In the genomic region with DNA sequence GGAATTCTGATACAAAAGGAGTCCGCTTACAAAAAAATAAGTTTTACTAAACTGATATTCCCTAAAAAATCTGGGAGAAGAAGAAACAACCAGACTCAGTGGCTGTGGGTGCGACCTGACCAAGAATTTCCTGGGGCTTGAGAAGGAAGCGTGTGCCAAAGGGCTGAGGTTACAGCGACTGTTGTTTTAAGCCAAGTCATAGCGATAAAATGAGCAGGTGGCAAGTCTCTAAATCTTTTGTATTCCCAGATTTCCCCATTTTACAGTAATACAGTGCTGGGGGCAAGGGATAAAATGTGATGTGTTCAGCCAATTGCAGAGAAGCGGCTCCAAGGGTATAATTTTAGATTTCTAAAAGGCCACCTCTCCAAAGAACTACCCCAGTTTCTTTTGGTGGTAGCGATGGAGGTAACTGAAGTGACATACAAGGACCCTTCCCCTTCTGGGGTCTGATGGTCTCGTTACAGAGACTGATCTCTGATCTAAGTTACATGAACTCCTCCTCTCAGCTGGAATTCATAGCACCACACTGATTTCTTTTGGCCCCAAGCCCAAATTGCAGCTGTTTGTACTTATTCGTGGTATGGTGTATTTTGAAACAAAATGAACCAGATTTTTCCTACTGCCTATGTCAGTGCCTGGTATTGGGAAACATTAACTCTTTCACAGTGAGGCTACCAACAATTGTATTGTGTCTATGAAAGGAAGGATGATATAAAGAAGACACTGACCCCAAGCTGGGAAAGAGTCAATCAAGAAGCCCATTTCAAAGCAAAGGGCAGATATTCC, we compare ENCODE assay signal across 13 cellular contexts. TPM values are rescaled to one million over a fixed set of nuclear protein-coding genes. Genes with fewer than 3 reads are reported as not detected.
DNase-seq lines count a peak whose midpoint lies in the region; ATAC-seq, FAIRE-seq and TF ChIP-seq lines count a peak whose summit lies in the region.
"Had no signal": no experiment of that assay in that cellular context is flagged by ENCODE, and none has a peak within 500 bp of the region (broad histone marks: within the 10 kb centered on the region; RNA-seq: fewer than 3 reads in every experiment).

No MANE protein-coding gene starts in this region.

- H3K4me1 ChIP-seq in BLaER1 treated with 17β-estradiol and CSF1 and Interleukin-3, amounts not matched to agents 10 nM and 100 nM = peaks cover 37 to 52% (median 47%) of the 10 kb centered on the region in 10 experiments
- H3K4me1 ChIP-seq in ascending aorta (peaks cover 0 to 29% of the 10 kb centered on the region in 2 donors), heart right ventricle (peaks cover 0 to 33% (median 0%) of the 10 kb centered on the region in 9 donors), spleen (peaks cover 0 to 32% (median 5%) of the 10 kb centered on the region in 6 donors), small intestine (ENCODE audit: control insufficient read depth in 2 of 2, insufficient read depth in 1 of 2, low read depth in 1 of 2, low read length in 1 of 2) (no peaks in the 10 kb centered on the region)

- peak overlapping the region in 2 of 10 experiments; percentile 14 to 26; a peak in 5 of 20 replicates for H3K4me3 ChIP-seq in BLaER1 treated with 17β-estradiol and CSF1 and Interleukin-3, amounts not matched to agents 10 nM and 100 nM
- H3K4me3 ChIP-seq in ascending aorta (no peak overlapping the region), heart right ventricle (no peak overlapping the region), spleen (no peak overlapping the region), small intestine (ENCODE audit: low read depth in 1 of 2, low read length in 2 of 2) (no peak overlapping the region)

- peak overlapping the region in 8 of 11 experiments; percentile 65 to 87 (median 76); a peak in 17 of 22 replicates for H3K27ac ChIP-seq in BLaER1 treated with 17β-estradiol and CSF1 and Interleukin-3, amounts not matched to agents 10 nM and 100 nM
- H3K27ac ChIP-seq in ascending aorta (peak overlapping the region; percentile 54 to 67), heart right ventricle (peak overlapping the region in 8 of 10 donors; percentile 2 to 70 (median 44)), spleen (peak overlapping the region in 6 of 8 donors; percentile 25 to 43 (median 32)), small intestine (ENCODE audit: low read depth in 1 of 2, low read length in 1 of 2) (peak overlapping the region in 1 of 2 donors; percentile 48), RWPE1 (no peak overlapping the region)

- H3K4me2 ChIP-seq in BLaER1 treated with 17β-estradiol and CSF1 and Interleukin-3, amounts not matched to agents 10 nM and 100 nM = peak overlapping the region; percentile 43 to 89 (median 75); a peak in 21 of 22 replicates

- ATAC-seq in heart right ventricle (peak in 6 of 8 donors; percentile 40 to 73 (median 62)), HG02981 (IDR thresholded peaks at IDR 0.05; ENCODE audit: unreplicated experiment) (no peak)
- ATAC-seq: naive thymus-derived CD4-positive, alpha-beta T cell had no signal

- peaks cover 0 to 68% (median 0%) of the 10 kb centered on the region in 11 experiments; a peak in 4 of 22 replicates for H3K27me3 ChIP-seq in BLaER1 treated with 17β-estradiol and CSF1 and Interleukin-3, amounts not matched to agents 10 nM and 100 nM
- H3K27me3 ChIP-seq in ascending aorta = no peaks in the 10 kb centered on the region
- peaks cover 0 to 4% (median 0%) of the 10 kb centered on the region in 7 donors for H3K27me3 ChIP-seq in heart right ventricle
- no peaks in the 10 kb centered on the region for H3K27me3 ChIP-seq in spleen (replicated peaks in 1 of 7)
- H3K27me3 ChIP-seq in small intestine (ENCODE audit: control insufficient read depth in 2 of 2, insufficient read depth in 2 of 2, low read length in 2 of 2) = no peaks in the 10 kb centered on the region

- CTCF ChIA-PET in RWPE1 (lab: Yijun Ruan, JAX) = interaction anchor here (0.5 to 1.0 kb wide), 3 partner anchors 19 to 702 kb away, joined by 3 read pairs; no protein-coding TSS in a partner anchor

- H3K9me3 ChIP-seq in BLaER1 treated with 17β-estradiol and CSF1 and Interleukin-3, amounts not matched to agents 10 nM and 100 nM (replicated peaks in 1 of 11) = peaks cover 9 to 17% (median 13%) of the 10 kb centered on the region in 11 experiments; a peak in 19 of 22 replicates
- H3K9me3 ChIP-seq in ascending aorta (no peaks in the 10 kb centered on the region), heart right ventricle (no peaks in the 10 kb centered on the region), spleen (no peaks in the 10 kb centered on the region), small intestine (ENCODE audit: control insufficient read depth, low read depth) (no peaks in the 10 kb centered on the region)

- DNase-seq in ascending aorta (ENCODE audit: low spot score in 2 of 2) = peak in 1 of 2 donors; percentile 71
- peak in 1 of 2 donors; percentile 43 for DNase-seq in heart right ventricle
- no peak for DNase-seq in spleen
- no peak for DNase-seq in NCI-H1092 (lab: John Stamatoyannopoulos, UW)
- DNase-seq in small intestine = no peak
- no peak for DNase-seq in RWPE1 (ENCODE audit: low spot score)
- DNase-seq: Caco-2; naive thymus-derived CD4-positive, alpha-beta T cell; NCI-H187 treated with DMSO at 0.1 percent for 48 hours had no signal

- H3K36me3 ChIP-seq in BLaER1 treated with 17β-estradiol and CSF1 and Interleukin-3, amounts not matched to agents 10 nM and 100 nM = no peaks in the 10 kb centered on the region
- H3K36me3 ChIP-seq in ascending aorta (no peaks in the 10 kb centered on the region), heart right ventricle (no peaks in the 10 kb centered on the region), spleen (no peaks in the 10 kb centered on the region), small intestine (ENCODE audit: control insufficient read depth in 2 of 2, insufficient read depth in 2 of 2, low read length in 2 of 2) (no peaks in the 10 kb centered on the region)

- no peak for FAIRE-seq in small intestine (lab: Jason Lieb, UNC)

- TF ChIP-seq POLR2A in spleen (IDR thresholded peaks at IDR 0.05) = no peak

- H3K9ac ChIP-seq in BLaER1 treated with 17β-estradiol and CSF1 and Interleukin-3, amounts not matched to agents 10 nM and 100 nM = peak overlapping the region in 6 of 11 experiments; percentile 26 to 69 (median 58); a peak in 10 of 22 replicates

- no peaks in the 10 kb centered on the region for H4K20me1 ChIP-seq in BLaER1 treated with 17β-estradiol and CSF1 and Interleukin-3, amounts not matched to agents 10 nM and 100 nM

- POLR2A ChIA-PET in RWPE1 (lab: Yijun Ruan, JAX; ENCODE audit: low non-redundant PET) = no interaction called here

- 69 to 77% methylated on average over 9 of the region's 9 CpGs for WGBS in heart right ventricle, 2 donors
- 65 to 73% (median 67%) methylated on average over 9 of the region's 9 CpGs for WGBS in spleen, 5 donors
- WGBS in small intestine, 3 donors = 70 to 83% (median 75%) methylated on average over 9 of the region's 9 CpGs

- intact Hi-C loops in ascending aorta (cut with DNase I) = loop anchor here (5.0 kb wide), 1 partner anchor 41 kb away; the partner anchor contains the start of gene LPAR1
- intact Hi-C loops in heart right ventricle (cut with DNase I) = no loop called here
- intact Hi-C loops in spleen (cut with DNase I; ENCODE audit: low total_unique reads) = no loop called here

- no peak for TF ChIP-seq CTCF in ascending aorta (IDR thresholded peaks at IDR 0.05)
- TF ChIP-seq CTCF in heart right ventricle (IDR thresholded peaks at IDR 0.05) = no peak
- no peak for TF ChIP-seq CTCF in spleen (IDR thresholded peaks at IDR 0.05 in 8 of 11, conservative IDR thresholded peaks at IDR 0.05 in 3 of 11)
- no peak for TF ChIP-seq CTCF in RWPE1 (conservative IDR thresholded peaks at IDR 0.05; ENCODE audit: low read depth)

RNA-seq across cellular contexts. Expression of gene LPAR1, which starts 41.6 kb away (rescaled TPM):
- 35.4 TPM for total RNA-seq in ascending aorta
- 10 to 100 TPM in 3 of 10 donors, 1 to 10 TPM in 7; 4.0 to 16.6 (median 7.6) TPM for total RNA-seq in heart right ventricle
- 1 to 10 TPM; 7.3 to 9.6 TPM for polyA plus RNA-seq in heart right ventricle
- 10 to 100 TPM; 22.5 to 63.8 (median 35.7) TPM for total RNA-seq in spleen
- 10 to 100 TPM in 2 of 3 donors, 1 to 10 TPM in 1; 8.1 to 14.4 (median 12.9) TPM for polyA plus RNA-seq in spleen
- polyA plus RNA-seq in small intestine = 10 to 100 TPM in 1 of 3 donors, 1 to 10 TPM in 2; 7.4 to 13.6 (median 9.2) TPM
- total RNA-seq: activated T-helper 1 cell treated with anti-CD3 and anti-CD28 coated beads, Interleukin-12 subunit alpha, Interleukin-12 subunit beta, Interleukin-2, Interleukin-4 antibody, amounts not matched to agents 30 ng/mL and 10 ng/mL and 1 ng/mL, durations not matched to agents 14 hours and 24 hours and 36 hours; OCI-LY7 had no signal
- polyA plus RNA-seq: naive thymus-derived CD4-positive, alpha-beta T cell had no signal
